Comparison of ENCODE assay signal across 18 cellular contexts in genomic region chr10:58951087-58951486, GRCh38.
DNase-seq lines count a peak whose midpoint lies in the region; ATAC-seq and TF ChIP-seq lines count a peak whose summit lies in the region.
"Had no signal": no experiment of that assay in that cellular context is flagged by ENCODE, and none has a peak within 500 bp of the region (broad histone marks: within the 10 kb centered on the region; RNA-seq: fewer than 3 reads in every experiment).

No MANE protein-coding gene starts in this region.

- TF ChIP-seq CTCF in heart left ventricle (IDR thresholded peaks at IDR 0.05) (no peak), esophagus muscularis mucosa (IDR thresholded peaks at IDR 0.05) (no peak), vagina (IDR thresholded peaks at IDR 0.05) (no peak)

- H3K36me3 ChIP-seq in heart left ventricle, result no peaks in the 10 kb centered on the region
- no peaks in the 10 kb centered on the region for H3K36me3 ChIP-seq in esophagus muscularis mucosa
- H3K36me3 ChIP-seq in rectal smooth muscle tissue (ENCODE audit: control insufficient read depth, insufficient read depth, low read length), result no peaks in the 10 kb centered on the region
- no peaks in the 10 kb centered on the region for H3K36me3 ChIP-seq in vagina

- H3K4me1 ChIP-seq in heart left ventricle (peaks cover 0 to 13% (median 0%) of the 10 kb centered on the region in 12 donors), esophagus muscularis mucosa (peaks cover 0 to 31% (median 26%) of the 10 kb centered on the region in 4 donors), rectal smooth muscle tissue (ENCODE audit: control insufficient read depth, insufficient read depth, low read length) (peaks cover 3% of the 10 kb centered on the region), vagina (no peaks in the 10 kb centered on the region)

- no peak for DNase-seq in heart left ventricle
- DNase-seq in cardiac septum (ENCODE audit: low spot score), result no peak
- DNase-seq in esophagus muscularis mucosa (ENCODE audit: extremely low spot score), result no peak
- DNase-seq in vagina (ENCODE audit: extremely low spot score in 2 of 2), result no peak
- DNase-seq in GF-D8 (lab: John Stamatoyannopoulos, UW), result no peak
- DNase-seq: 8988T; CD4-positive, CD25-positive, alpha-beta regulatory T cell; COR-L47; NCI-H1105; NCI-H1694; NCI-H748 treated with DMSO at 0.1 percent for 48 hours; OCI-M1; SHP77 treated with DMSO at 0.1 percent for 48 hours had no signal

- H3K4me3 ChIP-seq in heart left ventricle, result no peak overlapping the region
- no peak overlapping the region for H3K4me3 ChIP-seq in esophagus muscularis mucosa
- no peak overlapping the region for H3K4me3 ChIP-seq in rectal smooth muscle tissue (ENCODE audit: low read length)
- no peak overlapping the region for H3K4me3 ChIP-seq in vagina
- H3K4me3 ChIP-seq: GM23248, K562 had no signal

- H3K9me3 ChIP-seq in heart left ventricle (peaks cover 0 to 6% (median 0%) of the 10 kb centered on the region in 12 donors), esophagus muscularis mucosa (peaks cover 0 to 3% (median 0%) of the 10 kb centered on the region in 4 donors), vagina (no peaks in the 10 kb centered on the region)

- H3K27me3 ChIP-seq in heart left ventricle (no peaks in the 10 kb centered on the region), esophagus muscularis mucosa (no peaks in the 10 kb centered on the region), rectal smooth muscle tissue (ENCODE audit: control insufficient read depth, insufficient read depth, low read length) (no peaks in the 10 kb centered on the region), vagina (no peaks in the 10 kb centered on the region)

- TF ChIP-seq POLR2A in heart left ventricle (IDR thresholded peaks at IDR 0.05) (no peak), esophagus muscularis mucosa (IDR thresholded peaks at IDR 0.05; ENCODE audit: low read depth) (no peak), vagina (IDR thresholded peaks at IDR 0.05) (no peak)

- TF ChIP-seq EP300 in esophagus muscularis mucosa (IDR thresholded peaks at IDR 0.05), result no peak

- ATAC-seq in heart left ventricle (no peak), GM18867 (IDR thresholded peaks at IDR 0.05; ENCODE audit: unreplicated experiment) (no peak), HG03097 (IDR thresholded peaks at IDR 0.05; ENCODE audit: low FRiP score, unreplicated experiment) (no peak)
- ATAC-seq: K562 had no signal

- H3K27ac ChIP-seq in heart left ventricle (peak overlapping the region in 8 of 12 donors; percentile 32 to 88 (median 61)), esophagus muscularis mucosa (replicated peaks in 1 of 4) (peak overlapping the region; percentile 49 to 62 (median 58)), rectal smooth muscle tissue (ENCODE audit: low read depth, low read length) (peak overlapping the region; percentile 53), vagina (peak overlapping the region; percentile 63)

- no peak overlapping the region for H3K9ac ChIP-seq in rectal smooth muscle tissue (ENCODE audit: low read length)

- 38 to 69% (median 58%) methylated on average over 1 of the region's 1 CpG for WGBS in heart left ventricle, 4 donors
- WGBS in esophagus muscularis mucosa, result 89% methylated on average over 1 of the region's 1 CpG

- intact Hi-C loops in heart left ventricle (cut with DNase I) (loop anchor here (5.0 to 10.0 kb wide), 9 partner anchors 166 to 674 kb away; no protein-coding TSS in a partner anchor), cardiac septum (cut with DNase I) (loop anchor here (5.0 to 10.0 kb wide), 4 partner anchors 169 to 664 kb away; no protein-coding TSS in a partner anchor), esophagus muscularis mucosa (cut with DNase I) (loop anchor here (5.0 to 10.0 kb wide), 3 partner anchors 166 to 671 kb away; no protein-coding TSS in a partner anchor), vagina (cut with DNase I) (no loop called here)
